Comparison of ENCODE assay signal across 10 cellular contexts in the genomic region with DNA sequence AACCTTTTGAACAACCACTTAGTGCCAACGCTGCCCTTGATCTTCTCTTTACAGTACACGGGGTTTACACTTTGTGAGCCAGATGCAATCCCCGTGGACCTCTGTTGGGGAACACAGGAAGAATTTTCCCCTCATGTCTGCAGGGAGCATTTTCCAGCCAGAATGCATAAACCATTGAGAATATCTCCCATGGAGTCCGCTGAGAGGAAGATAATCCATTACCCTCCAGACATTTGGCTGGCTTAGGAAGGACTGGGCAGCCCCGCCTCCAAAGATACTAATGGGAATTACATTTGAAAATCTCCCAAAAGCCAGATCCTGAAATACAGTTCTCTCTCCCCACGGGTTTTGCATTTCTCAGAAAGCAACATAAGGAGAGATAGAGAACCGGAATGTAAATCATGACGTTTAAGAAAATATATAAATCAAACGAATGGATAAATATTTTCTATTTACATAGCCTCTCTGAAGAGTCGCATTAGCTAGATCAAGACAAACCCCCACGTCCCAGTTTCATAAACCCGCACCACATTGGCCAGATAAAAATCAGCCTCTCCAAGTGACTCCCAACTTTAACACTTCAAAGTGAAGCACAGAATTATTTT. TPM values are rescaled to one million over a fixed set of nuclear protein-coding genes. Genes with fewer than 3 reads are reported as not detected.
DNase-seq lines count a peak whose midpoint lies in the region; ATAC-seq and TF ChIP-seq lines count a peak whose summit lies in the region.
"Had no signal": no experiment of that assay in that cellular context is flagged by ENCODE, and none has a peak within 500 bp of the region (broad histone marks: within the 10 kb centered on the region; RNA-seq: fewer than 3 reads in every experiment).

No MANE protein-coding gene starts in this region.

- TF ChIP-seq POLR2A in esophagus muscularis mucosa (IDR thresholded peaks at IDR 0.05; ENCODE audit: low read depth) (no peak), adrenal gland (IDR thresholded peaks at IDR 0.05) (no peak)

- 39% methylated on average over 12 of the region's 12 CpGs for WGBS in esophagus muscularis mucosa
- WGBS in adrenal gland, 4 donors: 47 to 61% (median 54%) methylated on average over 12 of the region's 12 CpGs

- H3K4me1 ChIP-seq in esophagus muscularis mucosa (peaks cover 0 to 13% (median 8%) of the 10 kb centered on the region in 4 donors), osteoblast (ENCODE audit: insufficient read depth, low read length) (peaks cover 5% of the 10 kb centered on the region), adrenal gland (replicated peaks in 1 of 2) (peaks cover 0 to 10% of the 10 kb centered on the region in 2 donors)

- H3K9me3 ChIP-seq in esophagus muscularis mucosa: no peaks in the 10 kb centered on the region
- no peaks in the 10 kb centered on the region for H3K9me3 ChIP-seq in osteoblast (ENCODE audit: low read depth, low read length)
- no peaks in the 10 kb centered on the region for H3K9me3 ChIP-seq in adrenal gland (replicated peaks in 1 of 3)

- peak; percentile 45 for DNase-seq in EL
- DNase-seq in NCI-H82 treated with DMSO at 0.1 percent for 48 hours (lab: John Stamatoyannopoulos, UW; ENCODE audit: unreplicated experiment): peak; percentile 66
- no peak for DNase-seq in esophagus muscularis mucosa (ENCODE audit: extremely low spot score)
- DNase-seq in osteoblast (ENCODE audit: insufficient read length, low spot score, missing footprints): no peak
- no peak for DNase-seq in adrenal gland
- no peak for DNase-seq in Kasumi-1 (lab: John Stamatoyannopoulos, UW)
- DNase-seq in DMS 273 (lab: John Stamatoyannopoulos, UW; ENCODE audit: unreplicated experiment): no peak
- DNase-seq: activated B cell treated with CpG ODN at 0.5 μM for 24 hours; activated naive CD4-positive, alpha-beta T cell treated with anti-CD3 and anti-CD28 coated beads, Interleukin-2, amount 50 U/mL, for 16 hours had no signal

- H3K27ac ChIP-seq in esophagus muscularis mucosa (replicated peaks in 1 of 4): no peak overlapping the region
- H3K27ac ChIP-seq in osteoblast (ENCODE audit: low read depth, low read length): no peak overlapping the region
- peak overlapping the region in 1 of 5 donors; percentile 42 for H3K27ac ChIP-seq in adrenal gland

- TF ChIP-seq CTCF in esophagus muscularis mucosa (IDR thresholded peaks at IDR 0.05) (no peak), osteoblast (IDR thresholded peaks at IDR 0.05; ENCODE audit: extremely low read depth, low read depth, low read length) (no peak), adrenal gland (IDR thresholded peaks at IDR 0.05) (no peak)

- H3K36me3 ChIP-seq in esophagus muscularis mucosa: no peaks in the 10 kb centered on the region
- no peaks in the 10 kb centered on the region for H3K36me3 ChIP-seq in osteoblast (ENCODE audit: insufficient read depth, low read length)
- H3K36me3 ChIP-seq in adrenal gland (replicated peaks in 1 of 2): no peaks in the 10 kb centered on the region

- H3K27me3 ChIP-seq in esophagus muscularis mucosa (no peaks in the 10 kb centered on the region), osteoblast (ENCODE audit: insufficient read depth, low read length) (peaks cover 3% of the 10 kb centered on the region), adrenal gland (no peaks in the 10 kb centered on the region)

- peak overlapping the region; percentile 84 for H3K4me2 ChIP-seq in osteoblast (ENCODE audit: insufficient read depth, low read length)

- peak overlapping the region; percentile 91 for H2AFZ ChIP-seq in osteoblast (ENCODE audit: low read length)

- intact Hi-C loops in esophagus muscularis mucosa (cut with DNase I) (no loop called here), adrenal gland (cut with DNase I) (no loop called here)

- ATAC-seq in esophagus mucosa: no peak

- no peak for TF ChIP-seq EP300 in esophagus muscularis mucosa (IDR thresholded peaks at IDR 0.05)

- no peaks in the 10 kb centered on the region for H4K20me1 ChIP-seq in osteoblast (ENCODE audit: insufficient read depth, low read length)

- no peaks in the 10 kb centered on the region for H3K79me2 ChIP-seq in osteoblast (ENCODE audit: insufficient read depth, low read length)

- H3K4me3 ChIP-seq in esophagus muscularis mucosa (peak overlapping the region; percentile 7 to 31 (median 22)), osteoblast (ENCODE audit: insufficient read depth, low read length) (peak overlapping the region; percentile 69), adrenal gland (peak overlapping the region in 1 of 4 donors; percentile 40)

RNA-seq across cellular contexts. Expression of gene TRIL, which starts 53.5 kb away (rescaled TPM):
- total RNA-seq in esophagus muscularis mucosa (1 to 10 TPM; 1.3 to 9.4 (median 5.5) TPM), osteoblast (0.29 and 0.36 TPM in 2 replicates), esophagus mucosa (2.9 TPM), adrenal gland (10 to 100 TPM in 2 of 8 donors, 1 to 10 TPM in 6; 3.4 to 17.1 (median 8.4) TPM)
- polyA plus RNA-seq in adrenal gland: 1 to 10 TPM; 1.3 to 2.5 (median 1.6) TPM
- total RNA-seq: activated B cell treated with CpG ODN at 0.5 μM for 24 hours had no signal

Comparison
In these comparisons a context has a peak if more than half of its experiments do, and no peak if none do; other contexts are left out.
1. DNase-seq: peak in EL (single experiment) and NCI-H82 treated with DMSO at 0.1 percent for 48 hours (single experiment); none in esophagus muscularis mucosa (single experiment), osteoblast (single experiment), adrenal gland (0 of 7), Kasumi-1 (0 of 2) and DMS 273 (single experiment).